In the genomic region with DNA sequence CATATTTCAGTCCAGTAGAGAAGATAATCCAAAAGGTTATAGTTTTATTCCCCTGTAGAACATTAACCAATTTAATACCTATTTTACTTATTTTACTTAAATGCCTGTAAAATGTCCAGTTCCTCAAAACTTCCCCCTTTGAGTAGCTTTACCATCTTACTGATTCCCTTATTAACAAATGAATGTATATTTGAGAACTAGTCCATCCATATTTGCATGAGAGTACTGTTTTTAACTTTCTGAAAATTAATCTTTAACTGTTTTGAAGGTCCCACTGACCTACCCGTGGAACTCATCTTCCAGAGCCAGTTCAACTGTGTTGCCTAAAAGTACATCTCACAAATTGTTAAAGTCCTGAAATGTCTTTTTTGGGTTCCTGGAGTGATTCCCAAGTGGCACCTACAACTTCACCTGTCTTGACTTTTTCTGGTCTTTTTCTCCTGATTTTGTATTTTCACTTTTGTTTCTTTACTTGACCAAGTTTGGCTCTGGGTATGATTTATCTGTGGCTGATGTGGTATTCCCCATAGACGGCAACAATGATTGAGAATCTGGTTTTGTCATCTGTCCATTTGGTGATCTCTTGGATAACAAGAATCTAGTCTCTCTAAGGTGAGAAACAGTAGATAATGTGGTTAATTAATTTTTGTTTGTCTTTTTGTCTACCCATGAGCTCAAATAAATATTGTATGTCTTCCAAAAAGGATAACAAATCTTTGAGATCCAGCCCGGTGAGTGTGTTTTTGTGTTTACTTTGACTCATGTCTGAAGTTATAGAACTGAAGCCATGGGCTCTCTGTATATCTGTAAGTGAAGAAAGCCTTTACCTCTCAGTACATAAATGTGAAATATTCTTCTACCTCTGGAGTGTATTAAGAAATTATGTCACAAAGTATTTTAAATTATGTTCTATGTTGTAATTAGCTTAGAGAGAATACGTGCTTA, we compare ENCODE assay signal across 9 cellular contexts.
A peak's percentile ranks its signal among the peaks of the same experiment; 100 is the strongest.
DNase-seq lines count a peak whose midpoint lies in the region; ATAC-seq lines count a peak whose summit lies in the region.
"Had no signal": no experiment of that assay in that cellular context is flagged by ENCODE, and none has a peak within 500 bp of the region (broad histone marks: within the 10 kb centered on the region; RNA-seq: fewer than 3 reads in every experiment).

No MANE protein-coding gene starts in this region.

- peaks cover 81% of the 10 kb centered on the region for H3K4me1 Mint-ChIP-seq in activated naive CD4-positive, alpha-beta T cell treated with anti-CD3 and anti-CD28 coated beads, Interleukin-2, amount 50 U/mL, for 24 hours
- H3K4me1 Mint-ChIP-seq in stimulated activated naive CD8-positive, alpha-beta T cell treated with anti-CD3 and anti-CD28 coated beads, Interleukin-15, amount 100 ng/mL, for 72 hours, result peaks cover 54% of the 10 kb centered on the region

- H3K4me3 Mint-ChIP-seq in activated naive CD4-positive, alpha-beta T cell treated with anti-CD3 and anti-CD28 coated beads, Interleukin-2, amount 50 U/mL, for 24 hours, result no peak overlapping the region
- H3K4me3 Mint-ChIP-seq in stimulated activated naive CD8-positive, alpha-beta T cell treated with anti-CD3 and anti-CD28 coated beads, Interleukin-15, amount 100 ng/mL, for 72 hours, result peak overlapping the region; percentile 44 to 75
- H3K4me3 Mint-ChIP-seq: neural crest cell had no signal

- H3K36me3 Mint-ChIP-seq in activated naive CD4-positive, alpha-beta T cell treated with anti-CD3 and anti-CD28 coated beads, Interleukin-2, amount 50 U/mL, for 24 hours, result no peaks in the 10 kb centered on the region

- DNase-seq in activated naive CD4-positive, alpha-beta T cell (lab: John Stamatoyannopoulos, UW), result no peak
- DNase-seq in stimulated activated naive CD8-positive, alpha-beta T cell treated with anti-CD3 and anti-CD28 coated beads, Interleukin-15, amount 100 ng/mL, for 72 hours, result peak in 1 of 2 donors; percentile 31
- DNase-seq in GOT3 (lab: John Stamatoyannopoulos, UW), result no peak
- DNase-seq in NCI-H1105 treated with DMSO at 0.1 percent for 48 hours (lab: John Stamatoyannopoulos, UW), result no peak
- no peak for DNase-seq in left cardiac atrium

- no peaks in the 10 kb centered on the region for H3K27me3 Mint-ChIP-seq in activated naive CD4-positive, alpha-beta T cell treated with anti-CD3 and anti-CD28 coated beads, Interleukin-2, amount 50 U/mL, for 24 hours
- H3K27me3 Mint-ChIP-seq in stimulated activated naive CD8-positive, alpha-beta T cell treated with anti-CD3 and anti-CD28 coated beads, Interleukin-15, amount 100 ng/mL, for 72 hours, result no peaks in the 10 kb centered on the region

- intact Hi-C loops in left cardiac atrium (cut with DNase I), result no loop called here

- no peaks in the 10 kb centered on the region for H3K9me3 Mint-ChIP-seq in activated naive CD4-positive, alpha-beta T cell treated with anti-CD3 and anti-CD28 coated beads, Interleukin-2, amount 50 U/mL, for 24 hours
- H3K9me3 Mint-ChIP-seq in stimulated activated naive CD8-positive, alpha-beta T cell treated with anti-CD3 and anti-CD28 coated beads, Interleukin-15, amount 100 ng/mL, for 72 hours, result peaks cover 0 to 7% of the 10 kb centered on the region in 2 donors
- H3K9me3 Mint-ChIP-seq: neural crest cell had no signal

- peak overlapping the region; percentile 75 for H3K27ac Mint-ChIP-seq in activated naive CD4-positive, alpha-beta T cell treated with anti-CD3 and anti-CD28 coated beads, Interleukin-2, amount 50 U/mL, for 24 hours
- H3K27ac Mint-ChIP-seq in stimulated activated naive CD8-positive, alpha-beta T cell treated with anti-CD3 and anti-CD28 coated beads, Interleukin-15, amount 100 ng/mL, for 72 hours, result peak overlapping the region; percentile 79 to 87

- ATAC-seq in HG02588 (IDR thresholded peaks at IDR 0.05; ENCODE audit: unreplicated experiment) (peak; percentile 83), HG03575 (IDR thresholded peaks at IDR 0.05; ENCODE audit: extremely low read depth, insufficient number of reproducible peaks, low FRiP score, unreplicated experiment) (peak; percentile 54), left cardiac atrium (no peak)
- peak; percentile 91 for ATAC-seq in stimulated activated naive CD8-positive, alpha-beta T cell treated with anti-CD3 and anti-CD28 coated beads, Interleukin-15, amount 100 ng/mL, for 72 hours

Comparison
In these comparisons a context has a peak if more than half of its experiments do, and no peak if none do; other contexts are left out.
1. ATAC-seq: peak in HG02588 (single experiment), HG03575 (single experiment) and stimulated activated naive CD8-positive, alpha-beta T cell treated with anti-CD3 and anti-CD28 coated beads, Interleukin-15, amount 100 ng/mL, for 72 hours (single experiment); none in left cardiac atrium (0 of 2).